27 cellular contexts compared by ENCODE assay signal in genomic region chr21:32713726-32714125, GRCh38.
"Had no signal": no experiment of that assay in that cellular context is flagged by ENCODE, and none has a peak within 500 bp of the region (broad histone marks: within the 10 kb centered on the region; RNA-seq: fewer than 3 reads in every experiment).

No MANE protein-coding gene starts in this region.

- DNase-seq: activated B cell treated with CpG ODN at 0.5 μM for 24 hours; activated CD4-positive, alpha-beta T cell treated with anti-CD3 and anti-CD28 coated beads for 48 hours; activated CD4-positive, alpha-beta T cell treated with anti-CD3 and anti-CD28 coated beads, Interleukin-2, amount 50 U/mL, for 1 hour; activated CD4-positive, alpha-beta T cell treated with anti-CD3 and anti-CD28 coated beads, Interleukin-2, amount 50 U/mL, for 48 hours; activated CD8-positive, alpha-beta memory T cell treated with anti-CD3 and anti-CD28 coated beads for 24 hours; activated CD8-positive, alpha-beta memory T cell treated with anti-CD3 and anti-CD28 coated beads, Interleukin-2, amount 50 U/mL, for 4 hours; activated CD8-positive, alpha-beta T cell treated with anti-CD3 and anti-CD28 coated beads for 36 hours; activated effector memory CD4-positive, alpha-beta T cell treated with anti-CD3 and anti-CD28 coated beads, Interleukin-2, amount 50 U/mL, for 16 hours; activated naive CD4-positive, alpha-beta T cell treated with anti-CD3 and anti-CD28 coated beads for 36 hours; activated naive CD8-positive, alpha-beta T cell treated with anti-CD3 and anti-CD28 coated beads for 36 hours; activated naive CD8-positive, alpha-beta T cell treated with anti-CD3 and anti-CD28 coated beads, Interleukin-2, amount 50 U/mL, for 24 hours; activated T-cell treated with anti-CD3 and anti-CD28 coated beads, Interleukin-2, amount 50 U/mL, for 1 hour; activated T-cell treated with anti-CD3 and anti-CD28 coated beads, Interleukin-2, amount 50 U/mL, for 48 hours; adrenal gland; central memory CD4-positive, alpha-beta T cell; cerebellar nuclear complex; colonic mucosa; effector CD8-positive, alpha-beta T cell; esophagus squamous epithelium; foreskin fibroblast; heart left ventricle; T-helper 2 cell; WERI-Rb-1 had no signal

- H3K27ac ChIP-seq: adrenal gland, ascending aorta, breast epithelium, cardiac muscle cell, colonic mucosa, epithelial cell of prostate, esophagus squamous epithelium, heart left ventricle, WERI-Rb-1 had no signal

- H3K4me1 ChIP-seq: breast epithelium, colonic mucosa, esophagus squamous epithelium had no signal

- H3K4me3 ChIP-seq: adrenal gland, ascending aorta, breast epithelium, cardiac muscle cell, colonic mucosa, esophagus squamous epithelium, heart left ventricle had no signal

- H3K27me3 ChIP-seq: adrenal gland, ascending aorta, breast epithelium, cardiac muscle cell, colonic mucosa, esophagus squamous epithelium, heart left ventricle had no signal

- H3K9me3 ChIP-seq: adrenal gland, ascending aorta, breast epithelium, colonic mucosa, esophagus squamous epithelium had no signal

- H3K36me3 ChIP-seq: adrenal gland, breast epithelium, cardiac muscle cell, colonic mucosa had no signal
